ENCODE assay signal across 15 cellular contexts in genomic region chr10:72038458-72039001, GRCh38. TPM values are rescaled to one million over a fixed set of nuclear protein-coding genes. Genes with fewer than 3 reads are reported as not detected.
DNase-seq lines count a peak whose midpoint lies in the region; ATAC-seq, FAIRE-seq and TF ChIP-seq lines count a peak whose summit lies in the region.
"Had no signal": no experiment of that assay in that cellular context is flagged by ENCODE, and none has a peak within 500 bp of the region (broad histone marks: within the 10 kb centered on the region; RNA-seq: fewer than 3 reads in every experiment).

No MANE protein-coding gene starts in this region.

- no peaks in the 10 kb centered on the region for H3K36me3 ChIP-seq in right atrium auricular region
- no peaks in the 10 kb centered on the region for H3K36me3 ChIP-seq in right lobe of liver
- H3K36me3 ChIP-seq: heart right ventricle, neutrophil, thoracic aorta had no signal

- TF ChIP-seq CTCF in right atrium auricular region (IDR thresholded peaks at IDR 0.05) (no peak), choroid plexus epithelial cell (conservative IDR thresholded peaks at IDR 0.05; ENCODE audit: low read depth, low read length) (no peak), right lobe of liver (IDR thresholded peaks at IDR 0.05) (no peak)

- ATAC-seq in Right ventricle myocardium superior (ENCODE audit: poor library complexity) (peak; percentile 37), right lobe of liver (peak; percentile 6 to 40 (median 36))

- FAIRE-seq in urothelium cell line (lab: Jason Lieb, UNC) = no peak

- H3K27ac ChIP-seq in right atrium auricular region = peak overlapping the region in 1 of 2 donors; percentile 32
- H3K27ac ChIP-seq in right lobe of liver = no peak overlapping the region
- H3K27ac ChIP-seq: neutrophil, RWPE1 had no signal

- H3K9me3 ChIP-seq in right atrium auricular region (no peaks in the 10 kb centered on the region), right lobe of liver (no peaks in the 10 kb centered on the region)
- H3K9me3 ChIP-seq: heart right ventricle, neutrophil, thoracic aorta had no signal

- H3K4me3 ChIP-seq in right atrium auricular region (no peak overlapping the region), choroid plexus epithelial cell (ENCODE audit: low read depth, low read length) (no peak overlapping the region), right lobe of liver (no peak overlapping the region)
- H3K4me3 ChIP-seq: heart right ventricle, thoracic aorta had no signal

- intact Hi-C loops in Right ventricle myocardium superior (cut with DNase I) = no loop called here
- intact Hi-C loops in right lobe of liver (cut with DNase I) = no loop called here

- WGBS in right lobe of liver (ENCODE audit: insufficient coverage, low coverage, low lambda C conversion rate, missing lambda C conversion rate) = 60% methylated on average over 10 of the region's 13 CpGs

- H3K27me3 ChIP-seq in right atrium auricular region = no peaks in the 10 kb centered on the region
- no peaks in the 10 kb centered on the region for H3K27me3 ChIP-seq in right lobe of liver
- H3K27me3 ChIP-seq: heart right ventricle, neutrophil had no signal

- no peak for DNase-seq in Right ventricle myocardium superior
- DNase-seq in right atrium auricular region (ENCODE audit: low spot score) = no peak
- peak; percentile 27 for DNase-seq in choroid plexus epithelial cell (ENCODE audit: low read depth)
- DNase-seq in right lobe of liver = no peak
- DNase-seq in urothelium cell line (ENCODE audit: low spot score) = peak; percentile 49
- DNase-seq in activated CD8-positive, alpha-beta memory T cell treated with anti-CD3 and anti-CD28 coated beads, Interleukin-2, amount 50 U/mL, for 4 hours = no peak
- DNase-seq in stimulated activated CD4-positive, alpha-beta T cell treated with anti-CD3 and anti-CD28 coated beads, Interleukin-1b, Interleukin-23, amount 100 ng/mL, for 48 hours = no peak
- DNase-seq in NCI-H1417 treated with DMSO at 0.1 percent for 48 hours (lab: John Stamatoyannopoulos, UW) = no peak
- DNase-seq: Calu3, heart right ventricle, NCI-H1436, NCI-H524 treated with DMSO at 0.1 percent for 48 hours had no signal

- H3K4me1 ChIP-seq in right atrium auricular region (peaks cover 0 to 48% of the 10 kb centered on the region in 2 donors), right lobe of liver (no peaks in the 10 kb centered on the region)

- TF ChIP-seq POLR2A in right lobe of liver (IDR thresholded peaks at IDR 0.05) = no peak

RNA-seq across cellular contexts. Expression of gene SPOCK2, which starts 49.8 kb away (rescaled TPM):
- total RNA-seq in Right ventricle myocardium superior (9.6 TPM), right atrium auricular region (10 to 100 TPM; 19.3 to 19.8 TPM), right lobe of liver (1 to 10 TPM in 4 of 6 experiments, under 1 TPM in 2; 0.72 to 3.0 (median 1.2) TPM)

Comparison
In these comparisons a context has a peak if more than half of its experiments do, and no peak if none do; other contexts are left out.
1. DNase-seq: peak in choroid plexus epithelial cell (single experiment) and urothelium cell line (single experiment); none in Right ventricle myocardium superior (single experiment), right atrium auricular region (single experiment), right lobe of liver (0 of 3), activated CD8-positive, alpha-beta memory T cell treated with anti-CD3 and anti-CD28 coated beads, Interleukin-2, amount 50 U/mL, for 4 hours (single experiment), stimulated activated CD4-positive, alpha-beta T cell treated with anti-CD3 and anti-CD28 coated beads, Interleukin-1b, Interleukin-23, amount 100 ng/mL, for 48 hours (single experiment) and NCI-H1417 treated with DMSO at 0.1 percent for 48 hours (single experiment).